ENCODE assay signal across 14 cellular contexts in genomic region chr10:51920672-51921071, GRCh38.
DNase-seq lines count a peak whose midpoint lies in the region; ATAC-seq and TF ChIP-seq lines count a peak whose summit lies in the region.
"Had no signal": no experiment of that assay in that cellular context is flagged by ENCODE, and none has a peak within 500 bp of the region (broad histone marks: within the 10 kb centered on the region; RNA-seq: fewer than 3 reads in every experiment).

No MANE protein-coding gene starts in this region.

- H3K4me1 Mint-ChIP-seq in glutamatergic neuron (ENCODE audit: low read depth, unreplicated experiment): peaks cover 14% of the 10 kb centered on the region
- H3K4me1 Mint-ChIP-seq: CD4-positive, CD25-positive, alpha-beta regulatory T cell had no signal

- no peak overlapping the region for H3K4me3 Mint-ChIP-seq in glutamatergic neuron (ENCODE audit: unreplicated experiment)
- H3K4me3 Mint-ChIP-seq: CD4-positive, CD25-positive, alpha-beta regulatory T cell; HFFc6 had no signal

- peak overlapping the region; percentile 22 to 50 for H3K27ac ChIP-seq in thoracic aorta
- H3K27ac ChIP-seq: BLaER1 treated with 17β-estradiol and CSF1 and Interleukin-3, amounts not matched to agents 10 nM and 100 nM had no signal

- H3K36me3 ChIP-seq in thoracic aorta: no peaks in the 10 kb centered on the region
- H3K36me3 ChIP-seq: BLaER1 treated with 17β-estradiol and CSF1 and Interleukin-3, amounts not matched to agents 10 nM and 100 nM had no signal

- H3K4me1 ChIP-seq in thoracic aorta (ENCODE audit: control insufficient read depth in 1 of 2, low read depth in 2 of 2): peaks cover 3 to 59% of the 10 kb centered on the region in 2 donors
- H3K4me1 ChIP-seq: BLaER1 treated with 17β-estradiol and CSF1 and Interleukin-3, amounts not matched to agents 10 nM and 100 nM had no signal

- peak; percentile 38 for ATAC-seq in GM19351 (IDR thresholded peaks at IDR 0.05; ENCODE audit: unreplicated experiment)
- peak; percentile 40 for ATAC-seq in HG02678 (IDR thresholded peaks at IDR 0.05; ENCODE audit: unreplicated experiment)
- peak; percentile 40 for ATAC-seq in HG03103 (IDR thresholded peaks at IDR 0.05; ENCODE audit: low read depth, unreplicated experiment)
- ATAC-seq in thoracic aorta (ENCODE audit: insufficient number of reproducible peaks, low FRiP score, low read depth): no peak
- ATAC-seq in Right ventricle myocardium superior (ENCODE audit: poor library complexity): no peak
- no peak for ATAC-seq in GM19463 (IDR thresholded peaks at IDR 0.05; ENCODE audit: unreplicated experiment)
- ATAC-seq: K562 had no signal

- TF ChIP-seq CTCF in thoracic aorta (IDR thresholded peaks at IDR 0.05): no peak
- no peak for TF ChIP-seq CTCF in glutamatergic neuron (IDR thresholded peaks at IDR 0.05; ENCODE audit: partially characterized antibody, unreplicated experiment)

- H3K27me3 ChIP-seq in thoracic aorta (replicated peaks; ENCODE audit: insufficient read depth): no peaks in the 10 kb centered on the region
- H3K27me3 ChIP-seq: BLaER1 treated with 17β-estradiol and CSF1 and Interleukin-3, amounts not matched to agents 10 nM and 100 nM had no signal

- H3K36me3 Mint-ChIP-seq in glutamatergic neuron (ENCODE audit: unreplicated experiment): no peaks in the 10 kb centered on the region
- H3K36me3 Mint-ChIP-seq: CD4-positive, CD25-positive, alpha-beta regulatory T cell had no signal

- H3K27me3 Mint-ChIP-seq in glutamatergic neuron (ENCODE audit: unreplicated experiment): no peaks in the 10 kb centered on the region
- H3K27me3 Mint-ChIP-seq: CD4-positive, CD25-positive, alpha-beta regulatory T cell had no signal

- no peak overlapping the region for H3K27ac Mint-ChIP-seq in glutamatergic neuron (ENCODE audit: unreplicated experiment)
- H3K27ac Mint-ChIP-seq: CD4-positive, CD25-positive, alpha-beta regulatory T cell; HFFc6 had no signal

- DNase-seq in thoracic aorta (ENCODE audit: low spot score) (no peak), Right ventricle myocardium superior (no peak), glutamatergic neuron (no peak)
- DNase-seq: ACHN; CD4-positive, CD25-positive, alpha-beta regulatory T cell; HCEC 1CT; HFFc6; Karpas-422 had no signal

- no peak overlapping the region for H3K4me3 ChIP-seq in thoracic aorta
- H3K4me3 ChIP-seq: BLaER1 treated with 17β-estradiol and CSF1 and Interleukin-3, amounts not matched to agents 10 nM and 100 nM; K562 had no signal

- no peaks in the 10 kb centered on the region for H3K9me3 ChIP-seq in thoracic aorta
- H3K9me3 ChIP-seq: BLaER1 treated with 17β-estradiol and CSF1 and Interleukin-3, amounts not matched to agents 10 nM and 100 nM had no signal

- H3K9me3 Mint-ChIP-seq in glutamatergic neuron (ENCODE audit: unreplicated experiment): peaks cover 7% of the 10 kb centered on the region
- H3K9me3 Mint-ChIP-seq: CD4-positive, CD25-positive, alpha-beta regulatory T cell; HFFc6 had no signal

- intact Hi-C loops in Right ventricle myocardium superior (cut with DNase I): no loop called here

Comparison
In these comparisons a context has a peak if more than half of its experiments do, and no peak if none do; other contexts are left out.
1. ATAC-seq: peak in GM19351 (single experiment), HG02678 (single experiment) and HG03103 (single experiment); none in thoracic aorta (single experiment), Right ventricle myocardium superior (single experiment) and GM19463 (single experiment).